ENCODE assay signal across 8 cellular contexts in the genomic region with DNA sequence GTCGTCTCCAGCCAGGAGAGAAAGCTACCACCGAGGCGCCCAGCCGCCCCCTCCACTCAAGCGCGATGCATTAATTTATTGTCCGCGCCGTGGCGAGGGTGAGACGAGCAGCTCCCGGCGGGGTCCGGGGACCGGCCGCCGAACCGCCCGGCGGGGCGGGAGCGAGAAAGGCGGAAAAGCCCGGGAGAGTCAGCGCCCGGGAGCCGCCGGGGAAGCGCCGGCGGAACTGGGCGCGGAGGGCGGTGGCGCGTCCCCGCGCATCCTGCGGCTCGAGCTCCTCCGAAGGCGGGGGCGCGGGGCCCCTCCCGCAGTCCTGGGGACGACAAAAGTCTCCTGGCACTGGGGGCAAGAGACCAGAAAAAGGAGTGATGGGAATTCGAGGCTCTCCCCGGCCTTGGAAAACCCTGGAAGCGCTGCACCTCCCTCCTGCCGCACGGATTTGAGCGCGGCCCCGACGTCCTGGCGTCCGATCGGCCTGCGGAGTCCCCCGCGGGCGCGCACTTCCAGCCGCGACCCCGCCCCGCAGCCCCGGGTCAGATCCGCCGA. TPM values are rescaled to one million over a fixed set of nuclear protein-coding genes. Genes with fewer than 3 reads are reported as not detected.
DNase-seq lines count a peak whose midpoint lies in the region; ATAC-seq and TF ChIP-seq lines count a peak whose summit lies in the region.

A gene with protein sequence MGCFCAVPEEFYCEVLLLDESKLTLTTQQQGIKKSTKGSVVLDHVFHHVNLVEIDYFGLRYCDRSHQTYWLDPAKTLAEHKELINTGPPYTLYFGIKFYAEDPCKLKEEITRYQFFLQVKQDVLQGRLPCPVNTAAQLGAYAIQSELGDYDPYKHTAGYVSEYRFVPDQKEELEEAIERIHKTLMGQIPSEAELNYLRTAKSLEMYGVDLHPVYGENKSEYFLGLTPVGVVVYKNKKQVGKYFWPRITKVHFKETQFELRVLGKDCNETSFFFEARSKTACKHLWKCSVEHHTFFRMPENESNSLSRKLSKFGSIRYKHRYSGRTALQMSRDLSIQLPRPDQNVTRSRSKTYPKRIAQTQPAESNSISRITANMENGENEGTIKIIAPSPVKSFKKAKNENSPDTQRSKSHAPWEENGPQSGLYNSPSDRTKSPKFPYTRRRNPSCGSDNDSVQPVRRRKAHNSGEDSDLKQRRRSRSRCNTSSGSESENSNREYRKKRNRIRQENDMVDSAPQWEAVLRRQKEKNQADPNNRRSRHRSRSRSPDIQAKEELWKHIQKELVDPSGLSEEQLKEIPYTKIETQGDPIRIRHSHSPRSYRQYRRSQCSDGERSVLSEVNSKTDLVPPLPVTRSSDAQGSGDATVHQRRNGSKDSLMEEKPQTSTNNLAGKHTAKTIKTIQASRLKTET (minus strand): TSS at position 228 of the 546 bp plus-strand sequence. CDS start 238 bp downstream, outside the sequence.

- H3K27me3 ChIP-seq in CD4-positive, alpha-beta T cell (ENCODE audit: control insufficient read depth, insufficient read depth, low read length) = peaks cover 57% of the 10 kb centered on the region
- H3K27me3 ChIP-seq in SK-N-SH (ENCODE audit: insufficient read depth) (peaks cover 27% of the 10 kb centered on the region), upper lobe of left lung (peaks cover 0 to 14% (median 0%) of the 10 kb centered on the region in 4 donors)

- no peaks in the 10 kb centered on the region for H3F3A ChIP-seq in SK-N-SH (replicated peaks; ENCODE audit: insufficient read depth)

- intact Hi-C loops in CD4-positive, alpha-beta T cell (cut with DNase I, micrococcal nuclease) = no loop called here
- intact Hi-C loops in mucosa of descending colon (cut with DNase I, micrococcal nuclease) = no loop called here

- POLR2A ChIA-PET in CD4-positive, alpha-beta T cell (lab: Charles Lee) = interaction anchor here (0.6 kb wide), 1 partner anchor 411 kb away, joined by 3 read pairs; no protein-coding TSS in a partner anchor
- POLR2A ChIA-PET in SK-N-SH (lab: Yijun Ruan, JAX) = interaction anchor here (2.6 kb wide), 1 partner anchor 258 kb away, joined by 10 read pairs; no protein-coding TSS in a partner anchor

- no peaks in the 10 kb centered on the region for H4K20me1 ChIP-seq in SK-N-SH (ENCODE audit: insufficient read depth)

- no peaks in the 10 kb centered on the region for H3K9me3 ChIP-seq in CD4-positive, alpha-beta T cell (ENCODE audit: control insufficient read depth, low read length)
- no peaks in the 10 kb centered on the region for H3K9me3 ChIP-seq in SK-N-SH
- H3K9me3 ChIP-seq in mucosa of descending colon = no peaks in the 10 kb centered on the region
- H3K9me3 ChIP-seq in upper lobe of left lung = no peaks in the 10 kb centered on the region

- no peak for ATAC-seq in CD4-positive, alpha-beta T cell (ENCODE audit: poor library complexity)
- peak; percentile 9 for ATAC-seq in GM21737 (IDR thresholded peaks at IDR 0.05; ENCODE audit: unreplicated experiment)
- ATAC-seq in mucosa of descending colon = peak; percentile 61
- ATAC-seq in upper lobe of left lung (ENCODE audit: low FRiP score in 2 of 2) = peak; percentile 69 to 77

- no peak for TF ChIP-seq RAD21 in SK-N-SH (IDR thresholded peaks at IDR 0.05; ENCODE audit: low read length)

- no peaks in the 10 kb centered on the region for H3K9me2 ChIP-seq in SK-N-SH

- H2AFZ ChIP-seq in SK-N-SH (ENCODE audit: low read depth) = peak within 1 kb of the TSS; percentile 81

- H3K27ac ChIP-seq in CD4-positive, alpha-beta T cell (ENCODE audit: low read depth, low read length) = no peak within 1 kb of the TSS
- peak within 1 kb of the TSS in 1 of 2 experiments; percentile 47; a peak in 2 of 4 replicates for H3K27ac ChIP-seq in SK-N-SH (ENCODE audit: low read depth in 2 of 2, low read length in 1 of 2)
- peak within 1 kb of the TSS; percentile 67 for H3K27ac ChIP-seq in epithelial cell of prostate
- peak within 1 kb of the TSS; percentile 77 to 91 (median 84) for H3K27ac ChIP-seq in upper lobe of left lung

- peak within 1 kb of the TSS; percentile 54 for H3K4me3 Mint-ChIP-seq in CD4-positive, alpha-beta T cell

- peak within 1 kb of the TSS; percentile 61 to 65 for H3K4me3 ChIP-seq in SK-N-SH (ENCODE audit: low read depth in 2 of 2, low read length in 1 of 2)
- H3K4me3 ChIP-seq in mucosa of descending colon = peak within 1 kb of the TSS; percentile 64
- peak within 1 kb of the TSS; percentile 72 to 84 (median 76) for H3K4me3 ChIP-seq in upper lobe of left lung

- CTCF ChIA-PET in CD4-positive, alpha-beta T cell (lab: Charles Lee) = no interaction called here
- CTCF ChIA-PET in SK-N-SH (lab: Yijun Ruan, JAX) = interaction anchor here (0.7 to 9.5 kb wide), 34 partner anchors 9 to 258 kb away, joined by 3 to 149 read pairs (median 9); no protein-coding TSS in a partner anchor

- H3K4me1 ChIP-seq in SK-N-SH (ENCODE audit: control insufficient read depth in 1 of 2, insufficient read depth in 2 of 2, low read depth in 1 of 2, low read length in 1 of 2) (peaks cover 0 to 5% of the 10 kb centered on the region in 2 experiments; a peak in 2 of 4 replicates), mucosa of descending colon (ENCODE audit: low read depth) (no peaks in the 10 kb centered on the region), upper lobe of left lung (peaks cover 0 to 26% (median 7%) of the 10 kb centered on the region in 4 donors)

- H3K4me1 Mint-ChIP-seq in CD4-positive, alpha-beta T cell (ENCODE audit: low read depth) = peaks cover 8% of the 10 kb centered on the region

- H3K4me2 ChIP-seq in SK-N-SH = peak within 1 kb of the TSS; percentile 88

- TF ChIP-seq EP300 in SK-N-SH (IDR thresholded peaks at IDR 0.05; ENCODE audit: borderline replicate concordance in 1 of 2, low read depth in 1 of 2, low read length in 1 of 2) (no peak), upper lobe of left lung (IDR thresholded peaks at IDR 0.05) (no peak)

- DNase-seq in CD4-positive, alpha-beta T cell = no peak
- peak; percentile 74 for DNase-seq in SK-N-SH
- no peak for DNase-seq in epithelial cell of prostate (ENCODE audit: low read depth, low spot score)
- peak in 2 of 3 donors; percentile 59 to 61 for DNase-seq in mucosa of descending colon
- peak in 1 of 2 donors; percentile 89 for DNase-seq in upper lobe of left lung
- no peak for DNase-seq in activated effector memory CD4-positive, alpha-beta T cell treated with Interleukin-2 at 50 U/mL for 16 hours
- no peak for DNase-seq in dedifferentiated amniotic fluid mesenchymal stem cell (ENCODE audit: extremely low spot score)

- no peak within 1 kb of the TSS for H3K27ac Mint-ChIP-seq in CD4-positive, alpha-beta T cell

- no peak for TF ChIP-seq POLR2A in upper lobe of left lung (IDR thresholded peaks at IDR 0.05)

- H3K36me3 Mint-ChIP-seq in CD4-positive, alpha-beta T cell (ENCODE audit: low read depth) = no peaks in the 10 kb centered on the region

- TF ChIP-seq CTCF in CD4-positive, alpha-beta T cell (IDR thresholded peaks at IDR 0.05) = no peak
- TF ChIP-seq CTCF in SK-N-SH (IDR thresholded peaks at IDR 0.05) (no peak), mucosa of descending colon (IDR thresholded peaks at IDR 0.05) (no peak), upper lobe of left lung (IDR thresholded peaks at IDR 0.05) (peak in 1 of 6 experiments; percentile 4)

- H3K9me3 Mint-ChIP-seq in CD4-positive, alpha-beta T cell = peaks cover 3% of the 10 kb centered on the region

- H3K9ac ChIP-seq in SK-N-SH = no peak within 1 kb of the TSS

- H3K27me3 Mint-ChIP-seq in CD4-positive, alpha-beta T cell = peaks cover 67% of the 10 kb centered on the region

- no peaks in the 10 kb centered on the region for H3K79me2 ChIP-seq in SK-N-SH (ENCODE audit: insufficient read depth)

- WGBS in SK-N-SH (ENCODE audit: low lambda C conversion rate) = 0% methylated on average over 4 of the region's 70 CpGs
- 1% methylated on average over 26 to 42 of the region's 70 CpGs for WGBS in upper lobe of left lung, 2 donors

- no peaks in the 10 kb centered on the region for H3K36me3 ChIP-seq in SK-N-SH (replicated peaks in 1 of 2; ENCODE audit: control insufficient read depth in 1 of 2, insufficient read depth in 2 of 2, low read length in 1 of 2)
- H3K36me3 ChIP-seq in mucosa of descending colon (ENCODE audit: low read depth) = no peaks in the 10 kb centered on the region
- no peaks in the 10 kb centered on the region for H3K36me3 ChIP-seq in upper lobe of left lung

TF ChIP-seq in SK-N-SH, 30 proteins besides CTCF, POLR2A, EP300 and RAD21:
- TF ChIP-seq, protein P1, sequence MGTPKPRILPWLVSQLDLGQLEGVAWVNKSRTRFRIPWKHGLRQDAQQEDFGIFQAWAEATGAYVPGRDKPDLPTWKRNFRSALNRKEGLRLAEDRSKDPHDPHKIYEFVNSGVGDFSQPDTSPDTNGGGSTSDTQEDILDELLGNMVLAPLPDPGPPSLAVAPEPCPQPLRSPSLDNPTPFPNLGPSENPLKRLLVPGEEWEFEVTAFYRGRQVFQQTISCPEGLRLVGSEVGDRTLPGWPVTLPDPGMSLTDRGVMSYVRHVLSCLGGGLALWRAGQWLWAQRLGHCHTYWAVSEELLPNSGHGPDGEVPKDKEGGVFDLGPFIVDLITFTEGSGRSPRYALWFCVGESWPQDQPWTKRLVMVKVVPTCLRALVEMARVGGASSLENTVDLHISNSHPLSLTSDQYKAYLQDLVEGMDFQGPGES (IDR thresholded peaks at IDR 0.05; ENCODE audit: low read depth, low read length) = no peak
- TF ChIP-seq, protein P2, sequence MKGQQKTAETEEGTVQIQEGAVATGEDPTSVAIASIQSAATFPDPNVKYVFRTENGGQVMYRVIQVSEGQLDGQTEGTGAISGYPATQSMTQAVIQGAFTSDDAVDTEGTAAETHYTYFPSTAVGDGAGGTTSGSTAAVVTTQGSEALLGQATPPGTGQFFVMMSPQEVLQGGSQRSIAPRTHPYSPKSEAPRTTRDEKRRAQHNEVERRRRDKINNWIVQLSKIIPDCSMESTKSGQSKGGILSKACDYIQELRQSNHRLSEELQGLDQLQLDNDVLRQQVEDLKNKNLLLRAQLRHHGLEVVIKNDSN (IDR thresholded peaks at IDR 0.05; ENCODE audit: borderline replicate concordance, low read depth) = no peak

RNA-seq across cellular contexts. Expression of the gene that starts here (rescaled TPM):
- under 1 TPM in 1 of 2 experiments, not detected in 1; 0.08 TPM for total RNA-seq in CD4-positive, alpha-beta T cell
- polyA plus RNA-seq in SK-N-SH (2012; rRNA removed) = 0.07 and 0.31 TPM in 2 replicates
- 0.13 and 0.14 TPM in 2 replicates for polyA plus RNA-seq in SK-N-SH (2012; cell fraction: cytosol; rRNA removed)
- 0.18 TPM in 2 replicates for polyA plus RNA-seq in SK-N-SH (2012; cell fraction: nucleus; rRNA removed)
- total RNA-seq in mucosa of descending colon = 10 to 100 TPM; 11.8 to 18.2 (median 13.2) TPM
- 10 to 100 TPM; 15.9 to 45.1 (median 28.1) TPM for total RNA-seq in upper lobe of left lung

Comparison
In these comparisons a context has a peak if more than half of its experiments do, and no peak if none do; other contexts are left out.
1. RNA of the gene that starts here (total RNA-seq): 15.9 to 45.1 TPM in upper lobe of left lung and 11.8 to 18.2 TPM in mucosa of descending colon; 0.08 TPM in CD4-positive, alpha-beta T cell; every median in the first group is over 10 times any median in the second.
2. Peak in DNase-seq, H3K4me3 ChIP-seq and H3K4me2 ChIP-seq in SK-N-SH; RNA of the gene not detected or under 1 TPM.
3. DNase-seq: peak in mucosa of descending colon (2 of 3); none in CD4-positive, alpha-beta T cell (0 of 10), epithelial cell of prostate (single experiment), activated effector memory CD4-positive, alpha-beta T cell treated with Interleukin-2 at 50 U/mL for 16 hours (single experiment) and dedifferentiated amniotic fluid mesenchymal stem cell (single experiment).
4. Peak in every context shown above with its lines, with median percentiles within 50 percentile points of each other: H3K4me3 ChIP-seq.